In the genomic region with DNA sequence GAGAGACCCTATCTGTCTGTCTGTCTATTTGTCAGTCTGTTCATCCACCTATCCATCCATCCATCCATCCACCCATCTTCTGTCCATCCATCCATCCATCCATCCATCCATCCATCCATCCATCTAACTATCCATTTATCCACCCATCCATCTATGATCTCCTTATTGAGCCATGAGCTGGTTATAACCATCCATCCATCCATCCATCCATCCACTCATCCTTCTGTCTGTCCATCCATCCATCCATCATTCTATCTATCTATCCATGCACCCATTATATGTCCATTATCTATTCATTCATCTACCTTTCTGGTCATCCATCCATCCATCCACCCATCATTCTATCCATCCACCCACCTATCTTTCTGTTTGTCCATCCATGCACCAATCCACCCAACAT, we compare ENCODE assay signal across 24 cellular contexts. TPM values are rescaled to one million over a fixed set of nuclear protein-coding genes. Genes with fewer than 3 reads are reported as not detected.
A peak's percentile ranks its signal among the peaks of the same experiment; 100 is the strongest.
DNase-seq lines count a peak whose midpoint lies in the region; ATAC-seq, FAIRE-seq and TF ChIP-seq lines count a peak whose summit lies in the region.
"Had no signal": no experiment of that assay in that cellular context is flagged by ENCODE, and none has a peak within 500 bp of the region (broad histone marks: within the 10 kb centered on the region; RNA-seq: fewer than 3 reads in every experiment).

No MANE protein-coding gene starts in this region.

- H2BK5ac ChIP-seq in neuronal stem cell (ENCODE audit: low read length): no peak overlapping the region

- H3K4ac ChIP-seq in neuronal stem cell (ENCODE audit: low read length): no peak overlapping the region

- DNase-seq in mammary epithelial cell: no peak
- DNase-seq in breast epithelium (ENCODE audit: low spot score in 2 of 2): no peak
- no peak for DNase-seq in K562 (ENCODE audit: extremely low read depth in 1 of 4, low spot score in 3 of 4)
- DNase-seq in foreskin keratinocyte: no peak
- DNase-seq in neuronal stem cell (ENCODE audit: low spot score): no peak
- no peak for DNase-seq in NCI-H226
- no peak for DNase-seq in COLO668 (lab: John Stamatoyannopoulos, UW; ENCODE audit: unreplicated experiment)
- DNase-seq: CD4-positive, CD25-positive, alpha-beta regulatory T cell; CD8-positive, alpha-beta T cell; DMS 273 treated with DMSO at 0.1 percent for 48 hours; DMS79; EL; GF-D8; GOT3 had no signal

- H3K27me3 ChIP-seq in mammary epithelial cell (ENCODE audit: insufficient read depth, low read length): no peaks in the 10 kb centered on the region
- no peaks in the 10 kb centered on the region for H3K27me3 ChIP-seq in breast epithelium
- peaks cover 3 to 25% of the 10 kb centered on the region in 2 experiments; a peak in 4 of 5 replicates for H3K27me3 ChIP-seq in K562 (ENCODE audit: control insufficient read depth in 2 of 2, insufficient read depth in 2 of 2, low read length in 2 of 2)
- no peaks in the 10 kb centered on the region for H3K27me3 ChIP-seq in foreskin keratinocyte
- peaks cover 0 to 2% (median under 1%) of the 10 kb centered on the region in 3 experiments for H3K27me3 ChIP-seq in neuronal stem cell (ENCODE audit: control insufficient read depth in 3 of 3, insufficient read depth in 3 of 3, low read depth in 1 of 3, low read length in 3 of 3)
- H3K27me3 ChIP-seq: BLaER1 had no signal

- H3K9me1 ChIP-seq in K562 (ENCODE audit: control insufficient read depth, insufficient read depth, low read length): no peaks in the 10 kb centered on the region

- H3K4me2 ChIP-seq in mammary epithelial cell (ENCODE audit: insufficient read depth, low read depth, low read length): peak overlapping the region; percentile 77
- H3K4me2 ChIP-seq in K562 (ENCODE audit: insufficient read depth, low read length): no peak overlapping the region
- no peak overlapping the region for H3K4me2 ChIP-seq in neuronal stem cell (ENCODE audit: insufficient read depth, low read length, poor library complexity, severe bottlenecking)
- H3K4me2 ChIP-seq: BLaER1 had no signal

- H3K79me1 ChIP-seq in neuronal stem cell (ENCODE audit: low read depth, low read length): no peaks in the 10 kb centered on the region

- dilution Hi-C loops in mammary epithelial cell (cut with HindIII; ENCODE audit: low sequenced_read_pairs): no loop called here

- no peak for TF ChIP-seq RAD21 in K562 (CRISPR knock-in tag; conservative IDR thresholded peaks at IDR 0.05 in 1 of 2, IDR thresholded peaks at IDR 0.05 in 1 of 2)

- TF ChIP-seq CTCF in mammary epithelial cell (conservative IDR thresholded peaks at IDR 0.05 in 1 of 2, IDR thresholded peaks at IDR 0.05 in 1 of 2; ENCODE audit: extremely low read depth in 1 of 2, insufficient read depth in 1 of 2, low read depth in 1 of 2, low read length in 2 of 2): no peak
- no peak for TF ChIP-seq CTCF in breast epithelium (IDR thresholded peaks at IDR 0.05)
- TF ChIP-seq CTCF in K562 (IDR thresholded peaks at IDR 0.05 in 2 of 3, conservative IDR thresholded peaks at IDR 0.05 in 1 of 3; ENCODE audit: insufficient read depth in 2 of 3, low read depth in 1 of 3, low read length in 3 of 3): no peak
- TF ChIP-seq CTCF in foreskin keratinocyte (conservative IDR thresholded peaks at IDR 0.05): no peak

- H3K79me2 ChIP-seq in mammary epithelial cell (ENCODE audit: insufficient read depth, low read length) (no peaks in the 10 kb centered on the region), K562 (ENCODE audit: control insufficient read depth, insufficient read depth, low read length) (no peaks in the 10 kb centered on the region)

- no peaks in the 10 kb centered on the region for H3K36me3 ChIP-seq in mammary epithelial cell (ENCODE audit: insufficient read depth, low read length)
- H3K36me3 ChIP-seq in breast epithelium: no peaks in the 10 kb centered on the region
- H3K36me3 ChIP-seq in K562 (ENCODE audit: control insufficient read depth, insufficient read depth, low read length): no peaks in the 10 kb centered on the region
- H3K36me3 ChIP-seq in neuronal stem cell (replicated peaks in 1 of 2; ENCODE audit: control insufficient read depth in 2 of 2, insufficient read depth in 2 of 2, low read length in 2 of 2): no peaks in the 10 kb centered on the region
- H3K36me3 ChIP-seq: BLaER1, HAP-1 had no signal

- H4K8ac ChIP-seq in neuronal stem cell (ENCODE audit: low read depth, low read length): no peak overlapping the region

- H3K18ac ChIP-seq in neuronal stem cell (ENCODE audit: low read length): no peak overlapping the region

- ATAC-seq in K562 (no peak), foreskin keratinocyte (no peak), GM18502 (IDR thresholded peaks at IDR 0.05; ENCODE audit: poor library complexity, unreplicated experiment) (no peak)
- ATAC-seq: CD8-positive, alpha-beta T cell had no signal

- CTCF ChIA-PET in mammary epithelial cell (lab: Charles Lee; ENCODE audit: low non-redundant PET): no interaction called here
- CTCF ChIA-PET in K562 (lab: Yijun Ruan, JAX; ENCODE audit: low intra/inter-chr PET ratio): no interaction called here

- no peak overlapping the region for H2BK120ac ChIP-seq in neuronal stem cell (ENCODE audit: low read depth, low read length)

- no peak overlapping the region for H3K14ac ChIP-seq in neuronal stem cell (ENCODE audit: low read length)

- H4K20me1 ChIP-seq in mammary epithelial cell (ENCODE audit: insufficient read depth, low read length): no peaks in the 10 kb centered on the region
- H4K20me1 ChIP-seq in K562 (replicated peaks; ENCODE audit: control insufficient read depth, insufficient read depth, low read length): no peaks in the 10 kb centered on the region
- H4K20me1 ChIP-seq: BLaER1 had no signal

- POLR2A ChIA-PET in K562 (lab: Yijun Ruan, JAX): no interaction called here

- H3K9ac ChIP-seq in mammary epithelial cell (ENCODE audit: insufficient read depth, low read length) (no peak overlapping the region), K562 (ENCODE audit: insufficient read depth in 1 of 2, low read depth in 2 of 2, low read length in 2 of 2) (no peak overlapping the region), neuronal stem cell (ENCODE audit: low read depth, low read length, poor library complexity) (peak overlapping the region; percentile 7)
- H3K9ac ChIP-seq: BLaER1 had no signal

- no peak overlapping the region for H3K23ac ChIP-seq in neuronal stem cell (ENCODE audit: low read depth, low read length, poor library complexity)

- FAIRE-seq in K562 (lab: Jason Lieb, UNC): no peak
- FAIRE-seq: A204.1, D721Med, GM12891, H54 had no signal

- no peak overlapping the region for H2BK12ac ChIP-seq in neuronal stem cell (ENCODE audit: low read length)

- H2AK5ac ChIP-seq in neuronal stem cell (ENCODE audit: low read depth, low read length): no peak overlapping the region

- TF ChIP-seq EP300 in K562 (IDR thresholded peaks at IDR 0.05; ENCODE audit: low read length): no peak

- H2AFZ ChIP-seq in mammary epithelial cell (ENCODE audit: low read depth, low read length) (no peak overlapping the region), K562 (ENCODE audit: low read depth, low read length) (no peak overlapping the region), neuronal stem cell (ENCODE audit: low read length) (no peak overlapping the region)

- H3K4me3 ChIP-seq in mammary epithelial cell (replicated peaks in 1 of 3; ENCODE audit: insufficient read depth in 1 of 3, low read depth in 2 of 3, low read length in 3 of 3) (peak overlapping the region in 2 of 3 experiments; percentile 34 to 53), breast epithelium (no peak overlapping the region), K562 (no peak overlapping the region), neuronal stem cell (ENCODE audit: low read length in 2 of 2) (no peak overlapping the region)
- H3K4me3 ChIP-seq: BLaER1, HAP-1 had no signal

- no peak overlapping the region for H4K91ac ChIP-seq in neuronal stem cell (ENCODE audit: low read depth, low read length, poor library complexity)

- no peaks in the 10 kb centered on the region for H3K9me3 ChIP-seq in mammary epithelial cell (replicated peaks; ENCODE audit: insufficient read depth, low read length)
- H3K9me3 ChIP-seq in breast epithelium: no peaks in the 10 kb centered on the region
- H3K9me3 ChIP-seq in K562 (replicated peaks; ENCODE audit: control insufficient read depth, insufficient read depth, low read depth, low read length): no peaks in the 10 kb centered on the region
- peaks cover 0 to 6% of the 10 kb centered on the region in 2 donors for H3K9me3 ChIP-seq in neuronal stem cell (replicated peaks in 1 of 2; ENCODE audit: control insufficient read depth in 2 of 2, insufficient read depth in 1 of 2, low read depth in 1 of 2, low read length in 2 of 2)
- H3K9me3 ChIP-seq: HAP-1 had no signal

- intact Hi-C loops in mammary epithelial cell (cut with micrococcal nuclease): no loop called here
- intact Hi-C loops in breast epithelium (cut with DNase I; ENCODE audit: low total_unique reads): no loop called here
- intact Hi-C loops in K562 (cut with micrococcal nuclease): no loop called here

- H2BK15ac ChIP-seq in neuronal stem cell (ENCODE audit: low read length): no peak overlapping the region

- H3K27ac ChIP-seq in mammary epithelial cell (ENCODE audit: insufficient read depth, low read depth, low read length) (peak overlapping the region; percentile 65), breast epithelium (peak overlapping the region in 1 of 2 donors; percentile 14), K562 (ENCODE audit: extremely low read depth, low read depth, low read length) (no peak overlapping the region), foreskin keratinocyte (peak overlapping the region; percentile 83), neuronal stem cell (replicated peaks; ENCODE audit: low read length) (no peak overlapping the region)
- H3K27ac ChIP-seq: 22Rv1, BLaER1, C4-2B had no signal

- TF ChIP-seq POLR2A in breast epithelium (IDR thresholded peaks at IDR 0.05) (no peak), K562 (conservative IDR thresholded peaks at IDR 0.05) (no peak)

- BruUV-seq in mammary epithelial cell (replicated peaks; lab: Mats Ljungman, UMichigan) (no TSS peak), K562 (replicated peaks; lab: Mats Ljungman, UMichigan) (no TSS peak)

- H3K4me1 ChIP-seq in mammary epithelial cell (ENCODE audit: insufficient read depth, low read length): peaks cover 15% of the 10 kb centered on the region
- no peaks in the 10 kb centered on the region for H3K4me1 ChIP-seq in breast epithelium
- H3K4me1 ChIP-seq in K562 (replicated peaks in 1 of 2; ENCODE audit: control insufficient read depth in 2 of 2, insufficient read depth in 2 of 2, low read length in 2 of 2): no peaks in the 10 kb centered on the region; a peak in 1 of 5 replicates
- peaks cover 13% of the 10 kb centered on the region for H3K4me1 ChIP-seq in foreskin keratinocyte
- H3K4me1 ChIP-seq in neuronal stem cell (ENCODE audit: control insufficient read depth in 2 of 2, insufficient read depth in 1 of 2, low read depth in 1 of 2, low read length in 2 of 2): no peaks in the 10 kb centered on the region
- H3K4me1 ChIP-seq: HAP-1 had no signal

- in situ Hi-C loops in mammary epithelial cell (cut with MboI; ENCODE audit: low sequenced_read_pairs in 2 of 2) (loop anchor here in 1 of 2 donors (10.0 kb wide), 1 partner anchor 49 kb away; a partner anchor contains a TSS), K562 (cut with MboI) (no loop called here)

RNA-seq across cellular contexts. Expression of a gene that starts 44.6 kb away (rescaled TPM):
- total RNA-seq in mammary epithelial cell (1 to 10 TPM in 1 of 2 donors, under 1 TPM in 1; 0.87 to 1.5 TPM), breast epithelium (1 to 10 TPM in 1 of 3 donors, under 1 TPM in 1, not detected in 1; 0.33 to 1.6 TPM), K562 (2014; rRNA removed) (not detected in 2 replicates), K562 (2014; rRNA removed; fragmentation: Illumina TruSeq; extraction: Trizol) (under 0.01 TPM in 1 of 2 replicates, not detected in the other), K562 (2015; rRNA removed; fragmentation: Illumina TruSeq; extraction: Trizol) (not detected in 2 replicates), K562 (2021) (not detected in 2 replicates), foreskin keratinocyte (0.21 and 0.24 TPM in 2 replicates)
- polyA plus RNA-seq in mammary epithelial cell (1.6 TPM), K562 (2011; rRNA removed) (not detected in 2 replicates), K562 (2014; fragmentation: Illumina TruSeq; extraction: Trizol) (not detected in 2 replicates), K562 (2014; fragmentation: Nextera tagmentation; extraction: Ambion mirVana) (not detected), K562 (2014; rRNA removed) (under 0.01 TPM in 1 of 2 replicates, not detected in the other), foreskin keratinocyte (0.08 and 0.10 TPM in 2 replicates)
- 3.2 TPM for polyA minus RNA-seq in mammary epithelial cell
- total RNA-seq in K562 (2011; cell fraction: chromatin; rRNA removed; ENCODE audit: low replicate concordance): 0.02 TPM in 1 of 2 replicates, not detected in the other
- total RNA-seq in K562 (2011; cell fraction: nucleolus; rRNA removed): under 0.01 TPM in 1 of 2 replicates, not detected in the other
- not detected in 2 replicates for total RNA-seq in K562 (2011; cell fraction: nucleoplasm; rRNA removed)
- polyA plus RNA-seq in K562 (2011; cell fraction: cytosol; rRNA removed): not detected in 2 replicates
- polyA plus RNA-seq in K562 (2011; cell fraction: nucleus; rRNA removed): not detected in 2 replicates
- 0.01 and 0.03 TPM in 2 replicates for polyA plus RNA-seq in K562 (2012)
- polyA minus RNA-seq in K562 (2011; rRNA and poly(A)+ RNA removed): not detected in 2 replicates
- polyA minus RNA-seq in K562 (2011; cell fraction: cytosol; rRNA and poly(A)+ RNA removed): not detected in 2 replicates
- polyA minus RNA-seq in K562 (2011; cell fraction: nucleus; rRNA and poly(A)+ RNA removed): not detected in 2 replicates
- polyA plus RNA-seq in neuronal stem cell (2013, experiment 1 of 2): 0.01 TPM
- 0.01 TPM for polyA plus RNA-seq in neuronal stem cell (2013, experiment 2 of 2)
- total RNA-seq: CD4-positive, CD25-positive, alpha-beta regulatory T cell; CD8-positive, alpha-beta T cell had no signal
- polyA plus RNA-seq: AG04450; CD4-positive, CD25-positive, alpha-beta regulatory T cell had no signal

Comparison
In these comparisons a context has a peak if more than half of its experiments do, and no peak if none do; other contexts are left out.
1. H3K4me3 ChIP-seq: peak in mammary epithelial cell (2 of 3); none in breast epithelium (0 of 3), K562 (single experiment) and neuronal stem cell (0 of 2).
2. H3K27ac ChIP-seq: peak in mammary epithelial cell (single experiment) and foreskin keratinocyte (single experiment); none in K562 (single experiment) and neuronal stem cell (single experiment).